In the genomic region with DNA sequence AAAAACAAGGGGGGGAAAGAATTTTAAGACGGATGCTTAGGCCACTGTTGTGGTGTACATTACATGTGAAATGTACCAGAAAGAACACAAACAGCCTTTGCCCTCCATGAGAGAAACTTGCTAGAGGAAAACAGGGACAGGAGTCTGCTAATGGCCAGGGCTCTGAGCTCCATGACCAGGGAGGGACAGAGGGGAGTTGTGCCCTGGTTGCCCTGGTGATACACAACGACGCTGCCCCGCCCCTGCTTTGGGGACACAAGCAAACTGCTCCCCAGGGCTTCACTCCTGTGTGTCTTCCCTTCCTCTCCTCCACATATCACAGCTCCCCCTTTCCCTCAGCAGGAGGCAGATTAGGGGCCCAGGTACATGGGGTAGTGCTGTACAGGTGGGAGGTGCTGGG, we compare ENCODE assay signal across 34 cellular contexts. TPM values are rescaled to one million over a fixed set of nuclear protein-coding genes. Genes with fewer than 3 reads are reported as not detected.
"Had no signal": no experiment of that assay in that cellular context is flagged by ENCODE, and none has a peak within 500 bp of the region (broad histone marks: within the 10 kb centered on the region; RNA-seq: fewer than 3 reads in every experiment).

No MANE protein-coding gene starts in this region.

- H3K9me3 Mint-ChIP-seq: activated B cell treated with CpG ODN at 0.5 μM for 24 hours; activated CD4-positive, alpha-beta T cell treated with anti-CD3 and anti-CD28 coated beads, Interleukin-2, amount 10 ng/mL, durations not matched to agents 24 days and 14 days; activated naive CD4-positive, alpha-beta T cell treated with anti-CD3 and anti-CD28 coated beads, Interleukin-2, amount 50 U/mL, for 72 hours; activated naive CD8-positive, alpha-beta T cell treated with anti-CD3 and anti-CD28 coated beads, Interleukin-2, amount 50 U/mL, for 24 hours; activated T-cell treated with anti-CD3 and anti-CD28 coated beads, Interleukin-2, amount 50 U/mL, for 24 hours had no signal

- H3K4me3 Mint-ChIP-seq: activated B cell treated with CpG ODN at 0.5 μM for 24 hours; activated CD4-positive, alpha-beta T cell treated with anti-CD3 and anti-CD28 coated beads, Interleukin-2, amount 10 ng/mL, durations not matched to agents 24 days and 14 days; activated CD8-positive, alpha-beta memory T cell treated with anti-CD3 and anti-CD28 coated beads, Interleukin-2, amount 10 ng/mL, durations not matched to agents 7 days and 5 days; activated naive CD8-positive, alpha-beta T cell treated with anti-CD3 and anti-CD28 coated beads, Interleukin-2, amount 50 U/mL, for 24 hours; activated T-cell treated with anti-CD3 and anti-CD28 coated beads, Interleukin-2, amount 50 U/mL, for 24 hours; T-helper 17 cell had no signal

- H3K27ac ChIP-seq: ascending aorta, body of pancreas, SJSA1 had no signal

- H3K9me3 ChIP-seq: ascending aorta, body of pancreas, SJSA1 had no signal

- H3K27me3 Mint-ChIP-seq: activated CD4-positive, alpha-beta T cell treated with anti-CD3 and anti-CD28 coated beads, Interleukin-2, amount 10 ng/mL, durations not matched to agents 24 days and 14 days had no signal

- H3K4me1 Mint-ChIP-seq: activated B cell treated with CpG ODN at 0.5 μM for 24 hours; activated CD4-positive, alpha-beta T cell treated with anti-CD3 and anti-CD28 coated beads, Interleukin-2, amount 10 ng/mL, durations not matched to agents 24 days and 14 days; activated CD8-positive, alpha-beta memory T cell treated with anti-CD3 and anti-CD28 coated beads, Interleukin-2, amount 10 ng/mL, durations not matched to agents 7 days and 5 days; activated naive CD8-positive, alpha-beta T cell treated with anti-CD3 and anti-CD28 coated beads, Interleukin-2, amount 50 U/mL, for 24 hours; T-helper 17 cell had no signal

- H3K4me3 ChIP-seq: ascending aorta, body of pancreas, K562, SJSA1 had no signal

- ATAC-seq: activated CD8-positive, alpha-beta memory T cell treated with anti-CD3 and anti-CD28 coated beads, Interleukin-2, amount 10 ng/mL, durations not matched to agents 7 days and 5 days; activated naive CD4-positive, alpha-beta T cell treated with anti-CD3 and anti-CD28 coated beads, Interleukin-2, amount 50 U/mL, for 72 hours; activated naive CD8-positive, alpha-beta T cell treated with anti-CD3 and anti-CD28 coated beads, Interleukin-2, amount 50 U/mL, for 24 hours; body of pancreas; K562; Panc1; SK-N-SH treated with all-trans-retinoic acid at 6 μM for 48 hours; T-helper 17 cell had no signal

- H3K4me1 ChIP-seq: ascending aorta, body of pancreas, SJSA1 had no signal

- H3K36me3 Mint-ChIP-seq: activated CD8-positive, alpha-beta memory T cell treated with anti-CD3 and anti-CD28 coated beads, Interleukin-2, amount 10 ng/mL, durations not matched to agents 7 days and 5 days; activated naive CD4-positive, alpha-beta T cell treated with anti-CD3 and anti-CD28 coated beads, Interleukin-2, amount 50 U/mL, for 72 hours had no signal

- H3K27ac Mint-ChIP-seq: activated B cell treated with CpG ODN at 0.5 μM for 24 hours; activated CD4-positive, alpha-beta T cell treated with anti-CD3 and anti-CD28 coated beads, Interleukin-2, amount 10 ng/mL, durations not matched to agents 24 days and 14 days; activated CD8-positive, alpha-beta memory T cell treated with anti-CD3 and anti-CD28 coated beads, Interleukin-2, amount 10 ng/mL, durations not matched to agents 7 days and 5 days; activated naive CD4-positive, alpha-beta T cell treated with anti-CD3 and anti-CD28 coated beads, Interleukin-2, amount 50 U/mL, for 72 hours; activated naive CD8-positive, alpha-beta T cell treated with anti-CD3 and anti-CD28 coated beads, Interleukin-2, amount 50 U/mL, for 24 hours; activated T-cell treated with anti-CD3 and anti-CD28 coated beads, Interleukin-2, amount 50 U/mL, for 24 hours; T-helper 17 cell had no signal

- H3K36me3 ChIP-seq: ascending aorta, SJSA1 had no signal

- DNase-seq: activated B cell treated with CpG ODN at 0.5 μM for 24 hours; activated CD4-positive, alpha-beta T cell treated with anti-CD3 and anti-CD28 coated beads for 1 hour; activated CD4-positive, alpha-beta T cell treated with anti-CD3 and anti-CD28 coated beads, Interleukin-2, amount 10 ng/mL, durations not matched to agents 24 days and 14 days; activated CD4-positive, alpha-beta T cell treated with anti-CD3 and anti-CD28 coated beads, Interleukin-2, amount 50 U/mL, for 48 hours; activated CD8-positive, alpha-beta memory T cell treated with anti-CD3 and anti-CD28 coated beads, Interleukin-2, amount 10 ng/mL, durations not matched to agents 7 days and 5 days; activated effector memory CD4-positive, alpha-beta T cell treated with anti-CD3 and anti-CD28 coated beads, Interleukin-2, amount 50 U/mL, for 16 hours; activated naive CD4-positive, alpha-beta T cell treated with Interleukin-2 at 50 U/mL for 16 hours; activated naive CD8-positive, alpha-beta T cell treated with anti-CD3 and anti-CD28 coated beads, Interleukin-2, amount 50 U/mL, for 24 hours; activated T-cell treated with anti-CD3 and anti-CD28 coated beads, Interleukin-2, amount 50 U/mL, for 24 hours; amniotic stem cell; central memory CD4-positive, alpha-beta T cell; Karpas-422; MM.1S; NCI-H1105; NCI-H1694; NCI-H2029; NCI-H2107; NCI-H510A treated with DMSO at 0.1 percent for 48 hours; NCI-H774; NK-92 treated with Interleukin-12 subunit alpha and Interleukin-12 subunit beta, amount 100 ng/mL, for 24 hours; OCI-M1; Right ventricle myocardium superior; RPMI8226; SW 1271; T-helper 17 cell; T1000 had no signal

- H3K27me3 ChIP-seq: ascending aorta, body of pancreas, SJSA1 had no signal

RNA-seq across cellular contexts. Expression of a gene that starts 36.2 kb away (rescaled TPM):
- total RNA-seq: activated B cell treated with CpG ODN at 0.5 μM for 24 hours; activated CD4-positive, alpha-beta T cell treated with anti-CD3 and anti-CD28 coated beads, Interleukin-2, amount 10 ng/mL, durations not matched to agents 24 days and 14 days; activated CD8-positive, alpha-beta memory T cell treated with anti-CD3 and anti-CD28 coated beads, Interleukin-2, amount 10 ng/mL, durations not matched to agents 7 days and 5 days; activated naive CD4-positive, alpha-beta T cell treated with anti-CD3 and anti-CD28 coated beads, Interleukin-2, amount 50 U/mL, for 72 hours; bronchial epithelial cell; K562; SJSA1; T-helper 17 cell had no signal
